ENCODE assay signal across 9 cellular contexts in genomic region chr10:69320521-69320920, GRCh38. TPM values are rescaled to one million over a fixed set of nuclear protein-coding genes. Genes with fewer than 3 reads are reported as not detected.
DNase-seq lines count a peak whose midpoint lies in the region; ATAC-seq, FAIRE-seq and TF ChIP-seq lines count a peak whose summit lies in the region.
"Had no signal": no experiment of that assay in that cellular context is flagged by ENCODE, and none has a peak within 500 bp of the region (broad histone marks: within the 10 kb centered on the region; RNA-seq: fewer than 3 reads in every experiment).

No MANE protein-coding gene starts in this region.

- ATAC-seq in T-cell (replicated peaks in 1 of 4), result no peak

- no peak for TF ChIP-seq CTCF in fibroblast of villous mesenchyme (IDR thresholded peaks at IDR 0.05; ENCODE audit: insufficient read depth, low read depth, low read length)

- peak overlapping the region; percentile 92 for H3K4me2 ChIP-seq in GM23248 (ENCODE audit: unreplicated experiment)
- peak overlapping the region; percentile 87 for H3K4me2 ChIP-seq in skeletal muscle satellite cell (ENCODE audit: low read length)

- CTCF ChIA-PET in T-cell (lab: Charles Lee), result no interaction called here

- H3K9me3 ChIP-seq in GM23248 (ENCODE audit: low read depth), result no peaks in the 10 kb centered on the region
- no peaks in the 10 kb centered on the region for H3K9me3 ChIP-seq in skeletal muscle satellite cell (replicated peaks; ENCODE audit: low read length)
- H3K9me3 ChIP-seq: testis had no signal

- POLR2A ChIA-PET in T-cell (lab: Charles Lee), result no interaction called here

- H3K36me3 Mint-ChIP-seq in T-cell, result no peaks in the 10 kb centered on the region

- no peak for FAIRE-seq in urothelium cell line (lab: Jason Lieb, UNC)

- no peak for DNase-seq in GM23248
- no peak for DNase-seq in T-cell
- no peak for DNase-seq in fibroblast of villous mesenchyme (ENCODE audit: low read depth)
- DNase-seq in stimulated activated CD4-positive, alpha-beta T cell treated with anti-CD3 and anti-CD28 coated beads, Interleukin-4, amount 100 ng/mL, for 4 hours, result no peak
- DNase-seq in urothelium cell line (ENCODE audit: low spot score), result no peak
- no peak for DNase-seq in activated CD4-positive, alpha-beta T cell treated with anti-CD3 and anti-CD28 coated beads for 1 hour
- DNase-seq: NCI-H446 treated with DMSO at 0.1 percent for 48 hours, testis had no signal

- peaks cover 69% of the 10 kb centered on the region for H3K79me2 ChIP-seq in GM23248 (ENCODE audit: insufficient read depth)

- H3K9ac ChIP-seq in GM23248 (0 out of 2 replicates have a peak overlapping the region, but pooled peaks have one; percentile 85), skeletal muscle satellite cell (ENCODE audit: low read depth, low read length) (no peak overlapping the region)

- H3K36me3 ChIP-seq in GM23248 (ENCODE audit: low read depth) (no peaks in the 10 kb centered on the region), skeletal muscle satellite cell (ENCODE audit: insufficient read depth, low read length) (no peaks in the 10 kb centered on the region)

- H3K4me3 Mint-ChIP-seq in T-cell, result peak overlapping the region; percentile 95 to 98 (median 97)

- H3K27me3 Mint-ChIP-seq in T-cell, result no peaks in the 10 kb centered on the region

- H3K9me2 ChIP-seq in GM23248 (ENCODE audit: insufficient read depth), result no peaks in the 10 kb centered on the region

- H3K4me1 Mint-ChIP-seq in T-cell, result peaks cover 48 to 60% (median 57%) of the 10 kb centered on the region in 3 donors

- in situ Hi-C loops in GM23248 (cut with MboI), result no loop called here

- H3F3A ChIP-seq in GM23248 (ENCODE audit: insufficient read depth), result peaks cover 25% of the 10 kb centered on the region

- H3K4me1 ChIP-seq in GM23248 (ENCODE audit: insufficient read depth), result peaks cover 33% of the 10 kb centered on the region
- peaks cover 46% of the 10 kb centered on the region for H3K4me1 ChIP-seq in skeletal muscle satellite cell (ENCODE audit: control insufficient read depth, insufficient read depth, low read length)

- WGBS in GM23248 (ENCODE audit: low coverage in 1 of 2, low lambda C conversion rate in 2 of 2, missing lambda C conversion rate in 2 of 2), 2 experiments, result 22 to 43% methylated on average over 3 of the region's 3 CpGs

- no peak overlapping the region for H2AFZ ChIP-seq in GM23248

- H3K27me3 ChIP-seq in GM23248 (replicated peaks; ENCODE audit: insufficient read depth) (no peaks in the 10 kb centered on the region), skeletal muscle satellite cell (ENCODE audit: control insufficient read depth, insufficient read depth, low read length) (no peaks in the 10 kb centered on the region)
- H3K27me3 ChIP-seq: testis had no signal

- peak overlapping the region; percentile 74; the same call in 1 of the 2 replicates for H3K27ac ChIP-seq in GM23248

- H3K27ac Mint-ChIP-seq in T-cell, result peak overlapping the region; percentile 60 to 93

- H4K20me1 ChIP-seq in GM23248 (ENCODE audit: insufficient read depth), result peaks cover 4% of the 10 kb centered on the region; the same call in 1 of the 2 replicates

- H3K4me3 ChIP-seq in GM23248, result peak overlapping the region; percentile 89
- H3K4me3 ChIP-seq in fibroblast of villous mesenchyme (ENCODE audit: low read depth, low read length), result peak overlapping the region; percentile 97
- peak overlapping the region; percentile 96 for H3K4me3 ChIP-seq in skeletal muscle satellite cell (ENCODE audit: low read length)
- H3K4me3 ChIP-seq: testis had no signal

- H3K9me3 Mint-ChIP-seq in T-cell, result no peaks in the 10 kb centered on the region

RNA-seq across cellular contexts. Expression of gene HK1, which starts 42.2 kb away (rescaled TPM):
- total RNA-seq in GM23248 (2014; rRNA removed; shearing (Covaris generic)), result 96.6 and 99.4 TPM in 2 replicates
- polyA plus RNA-seq in GM23248 (2016; fragmentation: Nextera tagmentation; extraction: Ambion mirVana), result 134 and 137 TPM in 2 replicates
- total RNA-seq in T-cell (10 to 100 TPM; 66.3 to 85.5 (median 83.6) TPM), fibroblast of villous mesenchyme (86.7 and 91.1 TPM in 2 replicates)
- 106 and 109 TPM in 2 replicates for total RNA-seq in skeletal muscle satellite cell (2012; rRNA removed)
